In genomic region chr4:19126903-19127302, GRCh38 we compare ENCODE assay signal across 14 cellular contexts.
A peak's percentile ranks its signal among the peaks of the same experiment; 100 is the strongest.
DNase-seq lines count a peak whose midpoint lies in the region; ATAC-seq lines count a peak whose summit lies in the region.
"Had no signal": no experiment of that assay in that cellular context is flagged by ENCODE, and none has a peak within 500 bp of the region (broad histone marks: within the 10 kb centered on the region; RNA-seq: fewer than 3 reads in every experiment).

No MANE protein-coding gene starts in this region.

- ATAC-seq in left colon, result peak; percentile 51
- no peak for ATAC-seq in GM18870 (IDR thresholded peaks at IDR 0.05; ENCODE audit: unreplicated experiment)
- no peak for ATAC-seq in Right ventricle myocardium inferior
- ATAC-seq: A549; CD8-positive, alpha-beta T cell had no signal

- DNase-seq in NCI-H2081 (lab: John Stamatoyannopoulos, UW) (peak; percentile 15 to 45), NCI-H2081 treated with DMSO at 0.1 percent for 48 hours (lab: John Stamatoyannopoulos, UW) (no peak), NCI-H69 (lab: John Stamatoyannopoulos, UW) (peak; percentile 10), left colon (no peak), Right ventricle myocardium inferior (ENCODE audit: missing footprints) (no peak)
- DNase-seq: AML-193; Caco-2; Calu3; CD4-positive, alpha-beta T cell; CD8-positive, alpha-beta T cell; DMS79 treated with DMSO at 0.1 percent for 48 hours; GF-D8 had no signal

- intact Hi-C loops in left colon (cut with DNase I, micrococcal nuclease), result no loop called here
- intact Hi-C loops in Right ventricle myocardium inferior (cut with DNase I), result no loop called here

Comparison
In these comparisons a context has a peak if more than half of its experiments do, and no peak if none do; other contexts are left out.
1. DNase-seq: peak in NCI-H2081 (2 of 2) and NCI-H69 (single experiment); none in NCI-H2081 treated with DMSO at 0.1 percent for 48 hours (single experiment), left colon (0 of 2) and Right ventricle myocardium inferior (single experiment).